ENCODE assay signal across 1 cellular context in the genomic region with DNA sequence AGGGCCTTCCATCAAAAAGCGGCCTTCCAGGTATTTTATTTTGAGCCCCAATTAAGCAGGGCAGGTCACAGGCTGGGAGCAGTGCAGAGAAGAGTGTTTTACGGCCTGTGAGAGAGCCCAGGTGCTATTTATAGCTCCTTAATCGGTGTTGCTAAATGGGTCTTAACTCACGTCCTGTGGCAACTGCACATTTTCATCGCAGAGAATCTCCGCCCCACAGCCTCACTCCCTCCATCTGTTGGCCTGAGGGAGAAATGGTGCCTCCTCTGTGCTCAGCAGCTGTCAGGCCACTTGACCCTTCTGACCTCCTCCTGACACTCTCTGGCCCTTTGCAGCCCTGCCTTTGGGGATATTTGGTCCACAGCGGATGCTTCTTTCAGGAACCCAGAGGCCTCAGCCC.
TF ChIP-seq lines count a peak whose summit lies in the region.

No MANE protein-coding gene starts in this region.

TF ChIP-seq in SK-N-SH treated with all-trans-retinoic acid at 6 μM for 48 hours, 23 proteins besides CTCF, POLR2A, EP300 and RAD21 (continued from another document):
- no peak for TF ChIP-seq ARNTL (CRISPR knock-in tag; IDR thresholded peaks at IDR 0.05; ENCODE audit: borderline replicate concordance, low read depth)
- no peak for TF ChIP-seq ZNF70 (CRISPR knock-in tag; IDR thresholded peaks at IDR 0.05)
- TF ChIP-seq ISL1 (CRISPR knock-in tag; IDR thresholded peaks at IDR 0.05): no peak
- TF ChIP-seq, protein P1, sequence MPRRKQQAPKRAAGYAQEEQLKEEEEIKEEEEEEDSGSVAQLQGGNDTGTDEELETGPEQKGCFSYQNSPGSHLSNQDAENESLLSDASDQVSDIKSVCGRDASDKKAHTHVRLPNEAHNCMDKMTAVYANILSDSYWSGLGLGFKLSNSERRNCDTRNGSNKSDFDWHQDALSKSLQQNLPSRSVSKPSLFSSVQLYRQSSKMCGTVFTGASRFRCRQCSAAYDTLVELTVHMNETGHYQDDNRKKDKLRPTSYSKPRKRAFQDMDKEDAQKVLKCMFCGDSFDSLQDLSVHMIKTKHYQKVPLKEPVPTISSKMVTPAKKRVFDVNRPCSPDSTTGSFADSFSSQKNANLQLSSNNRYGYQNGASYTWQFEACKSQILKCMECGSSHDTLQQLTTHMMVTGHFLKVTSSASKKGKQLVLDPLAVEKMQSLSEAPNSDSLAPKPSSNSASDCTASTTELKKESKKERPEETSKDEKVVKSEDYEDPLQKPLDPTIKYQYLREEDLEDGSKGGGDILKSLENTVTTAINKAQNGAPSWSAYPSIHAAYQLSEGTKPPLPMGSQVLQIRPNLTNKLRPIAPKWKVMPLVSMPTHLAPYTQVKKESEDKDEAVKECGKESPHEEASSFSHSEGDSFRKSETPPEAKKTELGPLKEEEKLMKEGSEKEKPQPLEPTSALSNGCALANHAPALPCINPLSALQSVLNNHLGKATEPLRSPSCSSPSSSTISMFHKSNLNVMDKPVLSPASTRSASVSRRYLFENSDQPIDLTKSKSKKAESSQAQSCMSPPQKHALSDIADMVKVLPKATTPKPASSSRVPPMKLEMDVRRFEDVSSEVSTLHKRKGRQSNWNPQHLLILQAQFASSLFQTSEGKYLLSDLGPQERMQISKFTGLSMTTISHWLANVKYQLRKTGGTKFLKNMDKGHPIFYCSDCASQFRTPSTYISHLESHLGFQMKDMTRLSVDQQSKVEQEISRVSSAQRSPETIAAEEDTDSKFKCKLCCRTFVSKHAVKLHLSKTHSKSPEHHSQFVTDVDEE (CRISPR knock-in tag; IDR thresholded peaks at IDR 0.05): no peak
- TF ChIP-seq ZC3H10 (CRISPR knock-in tag; IDR thresholded peaks at IDR 0.05): no peak
- TF ChIP-seq SNAI2 (CRISPR knock-in tag; IDR thresholded peaks at IDR 0.05): no peak
- TF ChIP-seq, protein P2, sequence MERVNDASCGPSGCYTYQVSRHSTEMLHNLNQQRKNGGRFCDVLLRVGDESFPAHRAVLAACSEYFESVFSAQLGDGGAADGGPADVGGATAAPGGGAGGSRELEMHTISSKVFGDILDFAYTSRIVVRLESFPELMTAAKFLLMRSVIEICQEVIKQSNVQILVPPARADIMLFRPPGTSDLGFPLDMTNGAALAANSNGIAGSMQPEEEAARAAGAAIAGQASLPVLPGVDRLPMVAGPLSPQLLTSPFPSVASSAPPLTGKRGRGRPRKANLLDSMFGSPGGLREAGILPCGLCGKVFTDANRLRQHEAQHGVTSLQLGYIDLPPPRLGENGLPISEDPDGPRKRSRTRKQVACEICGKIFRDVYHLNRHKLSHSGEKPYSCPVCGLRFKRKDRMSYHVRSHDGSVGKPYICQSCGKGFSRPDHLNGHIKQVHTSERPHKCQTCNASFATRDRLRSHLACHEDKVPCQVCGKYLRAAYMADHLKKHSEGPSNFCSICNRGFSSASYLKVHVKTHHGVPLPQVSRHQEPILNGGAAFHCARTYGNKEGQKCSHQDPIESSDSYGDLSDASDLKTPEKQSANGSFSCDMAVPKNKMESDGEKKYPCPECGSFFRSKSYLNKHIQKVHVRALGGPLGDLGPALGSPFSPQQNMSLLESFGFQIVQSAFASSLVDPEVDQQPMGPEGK (CRISPR knock-in tag; IDR thresholded peaks at IDR 0.05; ENCODE audit: borderline replicate concordance): no peak
- no peak for TF ChIP-seq CSDC2 (CRISPR knock-in tag; IDR thresholded peaks at IDR 0.05)
- TF ChIP-seq TCF4 (CRISPR knock-in tag; IDR thresholded peaks at IDR 0.05; ENCODE audit: borderline replicate concordance): no peak
- TF ChIP-seq OSR1 (CRISPR knock-in tag; IDR thresholded peaks at IDR 0.05): no peak
- TF ChIP-seq, protein P3, sequence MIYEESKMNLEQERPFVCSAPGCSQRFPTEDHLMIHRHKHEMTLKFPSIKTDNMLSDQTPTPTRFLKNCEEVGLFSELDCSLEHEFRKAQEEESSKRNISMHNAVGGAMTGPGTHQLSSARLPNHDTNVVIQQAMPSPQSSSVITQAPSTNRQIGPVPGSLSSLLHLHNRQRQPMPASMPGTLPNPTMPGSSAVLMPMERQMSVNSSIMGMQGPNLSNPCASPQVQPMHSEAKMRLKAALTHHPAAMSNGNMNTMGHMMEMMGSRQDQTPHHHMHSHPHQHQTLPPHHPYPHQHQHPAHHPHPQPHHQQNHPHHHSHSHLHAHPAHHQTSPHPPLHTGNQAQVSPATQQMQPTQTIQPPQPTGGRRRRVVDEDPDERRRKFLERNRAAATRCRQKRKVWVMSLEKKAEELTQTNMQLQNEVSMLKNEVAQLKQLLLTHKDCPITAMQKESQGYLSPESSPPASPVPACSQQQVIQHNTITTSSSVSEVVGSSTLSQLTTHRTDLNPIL (CRISPR knock-in tag; IDR thresholded peaks at IDR 0.05; ENCODE audit: low read depth): no peak
- no peak for TF ChIP-seq ZFP30 (CRISPR knock-in tag; IDR thresholded peaks at IDR 0.05)
